1 cellular context compared by ENCODE assay signal in the genomic region with DNA sequence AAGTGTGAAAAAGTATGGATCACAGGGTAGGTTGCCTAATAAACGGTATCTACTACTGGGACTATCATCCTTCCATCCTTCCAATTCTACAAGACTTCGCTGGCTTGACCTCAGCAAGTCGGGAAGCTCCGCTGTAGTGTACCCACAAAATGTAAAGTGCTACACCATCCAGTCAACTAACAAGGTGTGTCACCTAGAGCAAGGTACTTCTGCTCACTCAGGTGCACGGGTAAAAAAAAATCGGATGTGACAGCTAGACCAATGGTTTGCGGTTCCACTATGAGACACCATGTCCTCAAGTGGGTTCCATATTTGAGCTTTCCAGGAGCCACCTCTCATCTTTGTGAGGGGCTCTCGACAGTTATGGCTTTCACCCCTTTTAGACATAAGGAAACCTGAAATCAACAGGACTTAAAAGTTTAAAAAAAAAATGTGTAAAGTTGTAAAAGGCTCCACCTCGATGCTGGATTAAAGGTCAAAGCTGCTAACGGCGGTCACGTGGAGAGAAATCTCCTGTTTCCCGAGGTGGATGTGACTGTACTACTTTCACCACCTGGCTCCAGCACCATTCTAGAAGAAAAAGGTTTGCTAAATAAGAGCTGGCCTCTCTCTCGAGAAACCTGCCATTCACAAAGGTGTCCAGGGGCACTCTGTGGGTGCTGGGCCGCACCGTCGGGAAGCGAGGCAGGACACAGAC.
TF ChIP-seq lines count a peak whose summit lies in the region.

No MANE protein-coding gene starts in this region.

TF ChIP-seq in GM12878, 131 proteins besides CTCF, POLR2A, EP300 and RAD21:
- TF ChIP-seq WRNIP1 (IDR thresholded peaks at IDR 0.05; ENCODE audit: borderline replicate concordance, low read depth, low read length) (0 out of 2 replicates have a peak, but pooled peaks have one; percentile 39), PML (IDR thresholded peaks at IDR 0.05; ENCODE audit: low read length) (peak; percentile 21), TAF1 (IDR thresholded peaks at IDR 0.05; ENCODE audit: borderline replicate concordance, low read depth, low read length) (no peak), CBX5 (IDR thresholded peaks at IDR 0.05; ENCODE audit: low read depth) (0 out of 2 replicates have a peak, but pooled peaks have one; percentile 3), BMI1 (IDR thresholded peaks at IDR 0.05; ENCODE audit: borderline replicate concordance) (no peak), RAD51 (IDR thresholded peaks at IDR 0.05) (peak; percentile 52; the same call in 1 of the 2 replicates), RUNX3 (IDR thresholded peaks at IDR 0.05; ENCODE audit: low read length) (peak; percentile 63; the same call in 1 of the 2 replicates), SPI1 (IDR thresholded peaks at IDR 0.05; ENCODE audit: borderline replicate concordance, insufficient read depth, low read depth, low read length) (no peak), MLLT1 (IDR thresholded peaks at IDR 0.05) (0 out of 2 replicates have a peak, but pooled peaks have one; percentile 44)
- TF ChIP-seq, protein P1, sequence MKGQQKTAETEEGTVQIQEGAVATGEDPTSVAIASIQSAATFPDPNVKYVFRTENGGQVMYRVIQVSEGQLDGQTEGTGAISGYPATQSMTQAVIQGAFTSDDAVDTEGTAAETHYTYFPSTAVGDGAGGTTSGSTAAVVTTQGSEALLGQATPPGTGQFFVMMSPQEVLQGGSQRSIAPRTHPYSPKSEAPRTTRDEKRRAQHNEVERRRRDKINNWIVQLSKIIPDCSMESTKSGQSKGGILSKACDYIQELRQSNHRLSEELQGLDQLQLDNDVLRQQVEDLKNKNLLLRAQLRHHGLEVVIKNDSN (IDR thresholded peaks at IDR 0.05; ENCODE audit: borderline replicate concordance, extremely low read length, insufficient read depth, low read depth, low read length), result peak; percentile 50
